Comparison of ENCODE assay signal across 18 cellular contexts in the genomic region with DNA sequence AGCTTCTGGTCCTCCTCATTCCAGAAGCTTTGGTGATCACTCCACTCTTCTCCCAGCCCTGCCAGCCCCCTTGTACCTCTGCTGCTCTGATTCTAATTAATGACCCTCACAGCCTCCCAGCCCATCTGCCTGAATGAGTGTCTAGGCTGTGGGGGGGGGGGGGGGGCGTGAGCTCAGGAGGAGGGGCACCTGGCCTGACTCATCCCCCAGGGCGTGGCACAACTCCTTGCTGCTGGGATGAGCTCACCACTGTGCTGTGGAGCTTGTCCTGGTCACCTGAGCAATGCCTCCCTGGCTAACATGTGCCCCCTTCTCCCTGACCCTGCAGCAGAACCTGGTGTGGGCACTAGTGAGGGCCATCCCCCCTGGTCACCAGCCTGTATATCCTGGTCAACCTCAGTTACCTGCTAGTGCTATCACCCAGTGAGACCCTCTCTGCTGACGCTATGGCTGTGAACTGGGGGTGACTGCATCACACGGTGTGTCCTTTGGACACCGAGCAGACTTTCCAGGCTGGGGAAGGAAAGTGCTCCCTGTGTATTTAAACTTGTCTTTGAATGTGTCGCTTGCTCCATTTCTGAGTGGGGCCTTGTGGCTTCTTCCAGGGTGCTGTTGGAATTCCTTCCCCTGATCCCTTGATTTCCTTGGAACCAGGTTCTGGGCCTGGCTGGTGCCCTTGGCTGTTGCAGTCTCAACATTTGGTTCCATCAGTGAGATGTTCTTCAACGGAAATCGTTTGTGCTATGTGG. TPM values are rescaled to one million over a fixed set of nuclear protein-coding genes. Genes with fewer than 3 reads are reported as not detected.
A peak's percentile ranks its signal among the peaks of the same experiment; 100 is the strongest.
DNase-seq lines count a peak whose midpoint lies in the region; ATAC-seq, FAIRE-seq and TF ChIP-seq lines count a peak whose summit lies in the region.
"Had no signal": no experiment of that assay in that cellular context is flagged by ENCODE, and none has a peak within 500 bp of the region (broad histone marks: within the 10 kb centered on the region; RNA-seq: fewer than 3 reads in every experiment).

No MANE protein-coding gene starts in this region.

- CTCF ChIA-PET in Calu3 (lab: Charles Lee), result interaction anchor here (0.6 to 0.8 kb wide), 2 partner anchors 11 to 269 kb away, joined by 3 read pairs; no protein-coding TSS in a partner anchor
- CTCF ChIA-PET in HepG2 (lab: Yijun Ruan, JAX; ENCODE audit: low intra/inter-chr PET ratio, low total read pairs), result no interaction called here

- H3K4me3 ChIP-seq in HepG2 (replicated peaks in 1 of 3; ENCODE audit: insufficient read depth in 1 of 3, low read depth in 2 of 3, low read length in 3 of 3) (no peak overlapping the region), testis (no peak overlapping the region)
- H3K4me3 ChIP-seq: body of pancreas had no signal

- BruUV-seq in Calu3 (replicated peaks; lab: Mats Ljungman, UMichigan) (no TSS peak), HepG2 (replicated peaks; lab: Mats Ljungman, UMichigan) (no TSS peak)

- no peak for TF ChIP-seq EP300 in HepG2 (IDR thresholded peaks at IDR 0.05; ENCODE audit: low read depth in 2 of 2, low read length in 2 of 2)
- TF ChIP-seq EP300 in HepG2 (CRISPR knock-in tag; IDR thresholded peaks at IDR 0.05; ENCODE audit: borderline replicate concordance), result no peak

- POLR2A ChIA-PET in HepG2 (lab: Yijun Ruan, JAX), result interaction anchor here (0.8 to 1.2 kb wide), 4 partner anchors 47 to 258 kb away, joined by 3 to 10 read pairs (median 3); partner anchors contain the start of genes HS1BP3 and RHOB

- H3K4me3 Mint-ChIP-seq in Calu3 (ENCODE audit: low read depth, unreplicated experiment), result no peak overlapping the region
- H3K4me3 Mint-ChIP-seq in activated T-helper 17 cell treated with anti-CD3 and anti-CD28 coated beads, Interleukin-2, amount 50 U/mL, for 72 hours, result no peak overlapping the region
- H3K4me3 Mint-ChIP-seq: activated B cell treated with CpG ODN at 0.5 μM for 24 hours; activated naive CD4-positive, alpha-beta T cell treated with anti-CD3 and anti-CD28 coated beads, Interleukin-2, amount 10 ng/mL, durations not matched to agents 7 days and 5 days; memory B cell had no signal

- TF ChIP-seq RAD21 in HepG2 (CRISPR knock-in tag; IDR thresholded peaks at IDR 0.05), result no peak

- DNase-seq in Calu3 (peak; percentile 17), HK-2 (ENCODE audit: unreplicated experiment) (peak; percentile 52), HepG2 (ENCODE audit: low spot score) (peak; percentile 32), testis (no peak), GM13976 (ENCODE audit: low spot score) (no peak), GF-D8 (lab: John Stamatoyannopoulos, UW) (no peak)
- DNase-seq: activated B cell treated with CpG ODN at 0.5 μM for 24 hours; activated naive CD4-positive, alpha-beta T cell treated with anti-CD3 and anti-CD28 coated beads, Interleukin-2, amount 10 ng/mL, durations not matched to agents 7 days and 5 days; body of pancreas; effector CD8-positive, alpha-beta T cell; NCI-H524; stimulated activated naive CD4-positive, alpha-beta T cell; T-helper 1 cell had no signal

- no peaks in the 10 kb centered on the region for H3K36me3 Mint-ChIP-seq in Calu3 (ENCODE audit: insufficient read depth, unreplicated experiment)
- H3K36me3 Mint-ChIP-seq in activated T-helper 17 cell treated with anti-CD3 and anti-CD28 coated beads, Interleukin-2, amount 50 U/mL, for 72 hours (ENCODE audit: low read depth), result no peaks in the 10 kb centered on the region
- H3K36me3 Mint-ChIP-seq: activated naive CD4-positive, alpha-beta T cell treated with anti-CD3 and anti-CD28 coated beads, Interleukin-2, amount 10 ng/mL, durations not matched to agents 7 days and 5 days; memory B cell had no signal

- intact Hi-C loops in Calu3 (cut with micrococcal nuclease; ENCODE audit: unreplicated experiment), result no loop called here
- intact Hi-C loops in HepG2 (cut with micrococcal nuclease; ENCODE audit: unreplicated experiment), result no loop called here
- intact Hi-C loops in testis (cut with DNase I; ENCODE audit: low total_unique reads), result no loop called here

- H3K79me2 ChIP-seq in HepG2 (ENCODE audit: insufficient read depth, low read length), result no peaks in the 10 kb centered on the region

- peak overlapping the region; percentile 23; the same call in 1 of the 2 replicates for H3K4me2 ChIP-seq in HepG2 (ENCODE audit: low read depth, low read length)

- FAIRE-seq in HepG2 (lab: Jason Lieb, UNC), result no peak

- TF ChIP-seq POLR2A in HepG2 (IDR thresholded peaks at IDR 0.05; ENCODE audit: insufficient read depth in 1 of 2, low read depth in 2 of 2, low read length in 2 of 2), result no peak
- TF ChIP-seq POLR2A in testis (IDR thresholded peaks at IDR 0.05), result no peak

- no peak for TF ChIP-seq CTCF in Calu3 (IDR thresholded peaks at IDR 0.05; ENCODE audit: unreplicated experiment)
- no peak for TF ChIP-seq CTCF in HepG2 (CRISPR knock-in tag; IDR thresholded peaks at IDR 0.05)
- TF ChIP-seq CTCF in testis (IDR thresholded peaks at IDR 0.05), result no peak
- TF ChIP-seq CTCF in GM13976 (IDR thresholded peaks at IDR 0.05; ENCODE audit: borderline replicate concordance, control extremely low read depth, extremely low read depth, insufficient read depth, missing control alignments), result no peak

- in situ Hi-C loops in HepG2 (cut with HindIII; ENCODE audit: extremely low pct_ligation_motif_present, low pct_unique_long_range_greater_than_20kb), result loop anchor here (25.0 kb wide), 1 partner anchor 595 kb away; no protein-coding TSS in a partner anchor
- in situ Hi-C loops in GM13976 (cut with MboI; ENCODE audit: low sequenced_read_pairs, unreplicated experiment), result no loop called here

- H3K27me3 Mint-ChIP-seq in Calu3 (ENCODE audit: unreplicated experiment), result peaks cover 66% of the 10 kb centered on the region
- H3K27me3 Mint-ChIP-seq in activated T-helper 17 cell treated with anti-CD3 and anti-CD28 coated beads, Interleukin-2, amount 50 U/mL, for 72 hours, result peaks cover 12% of the 10 kb centered on the region

- H3K4me1 ChIP-seq in HepG2 (ENCODE audit: insufficient read depth, low read length), result peaks cover 11% of the 10 kb centered on the region
- no peaks in the 10 kb centered on the region for H3K4me1 ChIP-seq in testis
- H3K4me1 ChIP-seq: body of pancreas had no signal

- H3K9ac ChIP-seq in HepG2 (ENCODE audit: insufficient read depth, low read depth, low read length), result no peak overlapping the region

- no peaks in the 10 kb centered on the region for H3K36me3 ChIP-seq in HepG2 (replicated peaks in 1 of 2; ENCODE audit: control insufficient read depth in 1 of 2, insufficient read depth in 2 of 2, low read length in 2 of 2)
- H3K36me3 ChIP-seq in testis (ENCODE audit: low read depth, missing control alignments), result no peaks in the 10 kb centered on the region
- H3K36me3 ChIP-seq: neutrophil had no signal

- no peak for ATAC-seq in activated T-helper 17 cell treated with anti-CD3 and anti-CD28 coated beads, Interleukin-2, amount 50 U/mL, for 72 hours (replicated peaks)
- ATAC-seq in HepG2 (peak; percentile 22), HG03460 (IDR thresholded peaks at IDR 0.05; ENCODE audit: unreplicated experiment) (no peak)
- ATAC-seq: body of pancreas had no signal

- H2AFZ ChIP-seq in HepG2 (ENCODE audit: low read length), result no peak overlapping the region

- no peaks in the 10 kb centered on the region for H4K20me1 ChIP-seq in HepG2 (ENCODE audit: insufficient read depth, low read length)

- WGBS in HepG2 (ENCODE audit: low lambda C conversion rate), result 21% methylated on average over 8 of the region's 8 CpGs
- WGBS in testis, 2 donors, result 87 to 88% methylated on average over 4 to 8 of the region's 8 CpGs

- H3K27me3 ChIP-seq in HepG2 (ENCODE audit: control insufficient read depth in 1 of 2, insufficient read depth in 2 of 2, low read length in 2 of 2), result peaks cover 3 to 14% of the 10 kb centered on the region in 2 experiments
- no peaks in the 10 kb centered on the region for H3K27me3 ChIP-seq in testis
- H3K27me3 ChIP-seq: body of pancreas had no signal

- no peak overlapping the region for H3K27ac Mint-ChIP-seq in Calu3 (ENCODE audit: unreplicated experiment)
- H3K27ac Mint-ChIP-seq in activated T-helper 17 cell treated with anti-CD3 and anti-CD28 coated beads, Interleukin-2, amount 50 U/mL, for 72 hours, result peak overlapping the region; percentile 17
- H3K27ac Mint-ChIP-seq: activated B cell treated with CpG ODN at 0.5 μM for 24 hours; activated naive CD4-positive, alpha-beta T cell treated with anti-CD3 and anti-CD28 coated beads, Interleukin-2, amount 10 ng/mL, durations not matched to agents 7 days and 5 days; memory B cell had no signal

- H3K4me1 Mint-ChIP-seq in Calu3 (ENCODE audit: low read depth, unreplicated experiment), result peaks cover 10% of the 10 kb centered on the region
- H3K4me1 Mint-ChIP-seq in activated T-helper 17 cell treated with anti-CD3 and anti-CD28 coated beads, Interleukin-2, amount 50 U/mL, for 72 hours, result no peaks in the 10 kb centered on the region
- H3K4me1 Mint-ChIP-seq: activated B cell treated with CpG ODN at 0.5 μM for 24 hours; activated naive CD4-positive, alpha-beta T cell treated with anti-CD3 and anti-CD28 coated beads, Interleukin-2, amount 10 ng/mL, durations not matched to agents 7 days and 5 days; memory B cell had no signal

- no peak overlapping the region for H3K27ac ChIP-seq in HepG2 (ENCODE audit: extremely low read length, insufficient read depth, low read length)
- H3K27ac ChIP-seq in testis, result no peak overlapping the region
- H3K27ac ChIP-seq: body of pancreas, HL-60, neutrophil had no signal

- no peaks in the 10 kb centered on the region for H3K9me3 Mint-ChIP-seq in Calu3 (ENCODE audit: low read depth, unreplicated experiment)
- H3K9me3 Mint-ChIP-seq in activated T-helper 17 cell treated with anti-CD3 and anti-CD28 coated beads, Interleukin-2, amount 50 U/mL, for 72 hours, result no peaks in the 10 kb centered on the region
- H3K9me3 Mint-ChIP-seq: activated B cell treated with CpG ODN at 0.5 μM for 24 hours; activated naive CD4-positive, alpha-beta T cell treated with anti-CD3 and anti-CD28 coated beads, Interleukin-2, amount 10 ng/mL, durations not matched to agents 7 days and 5 days; memory B cell had no signal

- H3K9me3 ChIP-seq in HepG2 (ENCODE audit: low read length) (no peaks in the 10 kb centered on the region), testis (no peaks in the 10 kb centered on the region)
- H3K9me3 ChIP-seq: body of pancreas, neutrophil had no signal

RNA-seq across cellular contexts. Expression of gene PUM2, which starts 41.5 kb away (rescaled TPM):
- 96.8 and 106 TPM in 2 replicates for total RNA-seq in Calu3 (2022)
- 100 to 1,000 TPM; 113 to 120 TPM for total RNA-seq in activated T-helper 17 cell treated with anti-CD3 and anti-CD28 coated beads, Interleukin-2, amount 50 U/mL, for 72 hours
- total RNA-seq in HepG2 (2016; rRNA removed; fragmentation: Illumina TruSeq; extraction: Trizol), result 69.6 and 94.7 TPM in 2 replicates
- total RNA-seq in HepG2 (2016; cell fraction: cytosol; rRNA removed; fragmentation: Illumina TruSeq; extraction: Trizol; ENCODE audit: low read depth), result 268 and 314 TPM in 2 replicates
- 66.2 and 87.3 TPM in 2 replicates for total RNA-seq in HepG2 (2016; cell fraction: insoluble cytoplasmic fraction; rRNA removed; fragmentation: Illumina TruSeq; extraction: Trizol)
- total RNA-seq in HepG2 (2016; cell fraction: membrane; rRNA removed; fragmentation: Illumina TruSeq; extraction: Trizol), result 195 and 235 TPM in 2 replicates
- 86.0 and 93.6 TPM in 2 replicates for total RNA-seq in HepG2 (2016; cell fraction: nucleus; rRNA removed; fragmentation: Illumina TruSeq; extraction: Trizol)
- 61.8 and 69.8 TPM in 2 replicates for polyA plus RNA-seq in HepG2 (2011; rRNA removed)
- polyA plus RNA-seq in HepG2 (2011; cell fraction: cytosol; rRNA removed), result 41.5 and 48.4 TPM in 2 replicates
- 37.5 and 39.9 TPM in 2 replicates for polyA plus RNA-seq in HepG2 (2011; cell fraction: nucleus; rRNA removed)
- 57.8 and 68.4 TPM in 2 replicates for polyA plus RNA-seq in HepG2 (2012)
- polyA plus RNA-seq in HepG2 (2016; cell fraction: cytosol; fragmentation: Illumina TruSeq; extraction: Trizol; ENCODE audit: low read depth), result 1.7 and 2.0 TPM in 2 replicates
- 65.5 and 73.0 TPM in 2 replicates for polyA plus RNA-seq in HepG2 (2016; cell fraction: insoluble cytoplasmic fraction; fragmentation: Illumina TruSeq; extraction: Trizol; ENCODE audit: low read depth)
- 11.7 and 13.1 TPM in 2 replicates for polyA plus RNA-seq in HepG2 (2016; cell fraction: membrane; fragmentation: Illumina TruSeq; extraction: Trizol; ENCODE audit: low read depth)
- 65.5 and 68.7 TPM in 2 replicates for polyA plus RNA-seq in HepG2 (2016; cell fraction: nucleus; fragmentation: Illumina TruSeq; extraction: Trizol; ENCODE audit: insufficient read depth, low read depth)
- 209 and 286 TPM in 2 replicates for polyA minus RNA-seq in HepG2 (2011; rRNA and poly(A)+ RNA removed; ENCODE audit: low replicate concordance)
- 125 and 141 TPM in 2 replicates for polyA minus RNA-seq in HepG2 (2011; cell fraction: cytosol; rRNA and poly(A)+ RNA removed)
- 209 and 212 TPM in 2 replicates for polyA minus RNA-seq in HepG2 (2011; cell fraction: nucleus; rRNA and poly(A)+ RNA removed)
- total RNA-seq in testis, result 10 to 100 TPM; 78.0 to 92.5 TPM
- polyA plus RNA-seq in testis (ENCODE audit: insufficient read depth, low read depth, low replicate concordance), result 50.5 TPM

RNA-seq across cellular contexts. Expression of gene RHOB, which starts 54.7 kb away (rescaled TPM):
- total RNA-seq in Calu3 (2022), result 143 and 147 TPM in 2 replicates
- 10 to 100 TPM in 1 of 2 donors, 1 to 10 TPM in 1; 6.8 to 25.8 TPM for total RNA-seq in activated T-helper 17 cell treated with anti-CD3 and anti-CD28 coated beads, Interleukin-2, amount 50 U/mL, for 72 hours
- total RNA-seq in HepG2 (2016; rRNA removed; fragmentation: Illumina TruSeq; extraction: Trizol), result 192 and 268 TPM in 2 replicates
- 40.2 and 44.0 TPM in 2 replicates for total RNA-seq in HepG2 (2016; cell fraction: cytosol; rRNA removed; fragmentation: Illumina TruSeq; extraction: Trizol; ENCODE audit: low read depth)
- 176 and 281 TPM in 2 replicates for total RNA-seq in HepG2 (2016; cell fraction: insoluble cytoplasmic fraction; rRNA removed; fragmentation: Illumina TruSeq; extraction: Trizol)
- total RNA-seq in HepG2 (2016; cell fraction: membrane; rRNA removed; fragmentation: Illumina TruSeq; extraction: Trizol), result 165 and 177 TPM in 2 replicates
- 193 and 207 TPM in 2 replicates for total RNA-seq in HepG2 (2016; cell fraction: nucleus; rRNA removed; fragmentation: Illumina TruSeq; extraction: Trizol)
- polyA plus RNA-seq in HepG2 (2011; rRNA removed), result 192 and 237 TPM in 2 replicates
- polyA plus RNA-seq in HepG2 (2011; cell fraction: cytosol; rRNA removed), result 193 and 210 TPM in 2 replicates
- 241 and 269 TPM in 2 replicates for polyA plus RNA-seq in HepG2 (2011; cell fraction: nucleus; rRNA removed)
- 158 and 213 TPM in 2 replicates for polyA plus RNA-seq in HepG2 (2012)
- polyA plus RNA-seq in HepG2 (2016; cell fraction: cytosol; fragmentation: Illumina TruSeq; extraction: Trizol; ENCODE audit: low read depth), result 33.6 and 36.3 TPM in 2 replicates
- polyA plus RNA-seq in HepG2 (2016; cell fraction: insoluble cytoplasmic fraction; fragmentation: Illumina TruSeq; extraction: Trizol; ENCODE audit: low read depth), result 232 and 273 TPM in 2 replicates
- 112 and 122 TPM in 2 replicates for polyA plus RNA-seq in HepG2 (2016; cell fraction: membrane; fragmentation: Illumina TruSeq; extraction: Trizol; ENCODE audit: low read depth)
- polyA plus RNA-seq in HepG2 (2016; cell fraction: nucleus; fragmentation: Illumina TruSeq; extraction: Trizol; ENCODE audit: insufficient read depth, low read depth), result 333 and 350 TPM in 2 replicates
- 88.5 and 225 TPM in 2 replicates for polyA minus RNA-seq in HepG2 (2011; rRNA and poly(A)+ RNA removed; ENCODE audit: low replicate concordance)
- polyA minus RNA-seq in HepG2 (2011; cell fraction: cytosol; rRNA and poly(A)+ RNA removed), result 132 and 167 TPM in 2 replicates
- 162 and 170 TPM in 2 replicates for polyA minus RNA-seq in HepG2 (2011; cell fraction: nucleus; rRNA and poly(A)+ RNA removed)
- total RNA-seq in testis, result 100 to 1,000 TPM; 186 to 244 TPM
- polyA plus RNA-seq in testis (ENCODE audit: insufficient read depth, low read depth, low replicate concordance), result 86.3 TPM

Comparison
In these comparisons a context has a peak if more than half of its experiments do, and no peak if none do; other contexts are left out.
1. DNase-seq: peak in Calu3 (single experiment), HK-2 (single experiment) and HepG2 (single experiment); none in testis (single experiment), GM13976 (single experiment) and GF-D8 (single experiment).